Comparison of ENCODE assay signal across 32 cellular contexts in genomic region chr17:57027852-57028251, GRCh38.
"Had no signal": no experiment of that assay in that cellular context is flagged by ENCODE, and none has a peak within 500 bp of the region (broad histone marks: within the 10 kb centered on the region; RNA-seq: fewer than 3 reads in every experiment).

No MANE protein-coding gene starts in this region.

- H3K27ac ChIP-seq: adrenal gland, body of pancreas, brain microvascular endothelial cell, breast epithelium, VCaP had no signal

- ATAC-seq: activated CD8-positive, alpha-beta T cell treated with anti-CD3 and anti-CD28 coated beads for 36 hours; activated naive CD4-positive, alpha-beta T cell treated with anti-CD3 and anti-CD28 coated beads, Interleukin-2, amount 50 U/mL, for 72 hours; activated T-cell treated with anti-CD3 and anti-CD28 coated beads, Interleukin-2, amount 50 U/mL, for 4 hours; activated T-cell treated with anti-CD3 and anti-CD28 coated beads, Interleukin-2, amount 50 U/mL, for 72 hours; activated T-helper 17 cell treated with anti-CD3 and anti-CD28 coated beads, Interleukin-2, amount 50 U/mL, for 72 hours; body of pancreas had no signal

- DNase-seq: activated B cell treated with CpG ODN at 0.5 μM for 24 hours; activated CD4-positive, alpha-beta memory T cell treated with anti-CD3 and anti-CD28 coated beads for 36 hours; activated CD4-positive, alpha-beta T cell treated with anti-CD3 and anti-CD28 coated beads for 4 hours; activated CD4-positive, alpha-beta T cell treated with anti-CD3 and anti-CD28 coated beads, Interleukin-2, amount 10 ng/mL, durations not matched to agents 24 days and 14 days; activated CD4-positive, alpha-beta T cell treated with anti-CD3 and anti-CD28 coated beads, Interleukin-2, amount 50 U/mL, for 1 hour; activated CD4-positive, alpha-beta T cell treated with anti-CD3 and anti-CD28 coated beads, Interleukin-2, amount 50 U/mL, for 4 hours; activated CD4-positive, CD25-positive, alpha-beta regulatory T cell treated with anti-CD3 and anti-CD28 coated beads, Interleukin-2, amount 50 U/mL, for 72 hours; activated CD8-positive, alpha-beta memory T cell treated with anti-CD3 and anti-CD28 coated beads, Interleukin-2, amount 50 U/mL, for 4 hours; activated CD8-positive, alpha-beta T cell treated with anti-CD3 and anti-CD28 coated beads for 36 hours; activated effector memory CD4-positive, alpha-beta T cell treated with anti-CD3 and anti-CD28 coated beads, Interleukin-2, amount 50 U/mL, for 16 hours; activated gamma-delta T cell treated with Interleukin-2 at 50 U/mL for 16 hours; activated naive CD4-positive, alpha-beta T cell; activated naive CD4-positive, alpha-beta T cell treated with anti-CD3 and anti-CD28 coated beads for 36 hours; activated naive CD4-positive, alpha-beta T cell treated with anti-CD3 and anti-CD28 coated beads, Interleukin-2, amount 50 U/mL, for 16 hours; activated naive CD8-positive, alpha-beta T cell treated with anti-CD3 and anti-CD28 coated beads for 36 hours; activated T-cell treated with anti-CD3 and anti-CD28 coated beads for 4 hours; activated T-cell treated with anti-CD3 and anti-CD28 coated beads, Interleukin-2, amount 50 U/mL, for 1 hour; activated T-cell treated with anti-CD3 and anti-CD28 coated beads, Interleukin-2, amount 50 U/mL, for 4 hours; activated T-cell treated with anti-CD3 and anti-CD28 coated beads, Interleukin-2, amount 50 U/mL, for 72 hours; adrenal gland; amniotic stem cell; aorta; body of pancreas; brain microvascular endothelial cell; central memory CD4-positive, alpha-beta T cell; T-helper 1 cell; T-helper 2 cell; T-helper 9 cell had no signal

- H3K4me3 ChIP-seq: adrenal gland, body of pancreas, breast epithelium had no signal
